Comparison of ENCODE assay signal across 1 cellular context in the genomic region with DNA sequence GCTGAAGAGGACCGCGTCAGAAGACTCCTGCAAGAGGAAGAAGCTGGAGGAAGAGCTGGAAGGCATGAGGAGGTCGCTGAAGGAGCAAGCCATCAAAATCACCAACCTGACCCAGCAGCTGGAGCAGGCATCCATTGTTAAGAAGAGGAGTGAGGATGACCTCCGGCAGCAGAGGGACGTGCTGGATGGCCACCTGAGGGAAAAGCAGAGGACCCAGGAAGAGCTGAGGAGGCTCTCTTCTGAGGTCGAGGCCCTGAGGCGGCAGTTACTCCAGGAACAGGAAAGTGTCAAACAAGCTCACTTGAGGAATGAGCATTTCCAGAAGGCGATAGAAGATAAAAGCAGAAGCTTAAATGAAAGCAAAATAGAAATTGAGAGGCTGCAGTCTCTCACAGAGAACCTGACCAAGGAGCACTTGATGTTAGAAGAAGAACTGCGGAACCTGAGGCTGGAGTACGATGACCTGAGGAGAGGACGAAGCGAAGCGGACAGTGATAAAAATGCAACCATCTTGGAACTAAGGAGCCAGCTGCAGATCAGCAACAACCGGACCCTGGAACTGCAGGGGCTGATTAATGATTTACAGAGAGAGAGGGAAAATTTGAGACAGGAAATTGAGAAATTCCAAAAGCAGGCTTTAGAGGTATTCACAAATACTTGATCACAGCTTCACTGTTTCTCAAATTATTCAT.
TF ChIP-seq lines count a peak whose summit lies in the region.

No MANE protein-coding gene starts in this region.

TF ChIP-seq in HepG2, 621 proteins besides CTCF, POLR2A, EP300 and RAD21 (continued from another document and continues in another):
- no peak for TF ChIP-seq ZZZ3 (CRISPR knock-in tag; IDR thresholded peaks at IDR 0.05; ENCODE audit: borderline replicate concordance)
- TF ChIP-seq SRSF1 (optimal IDR thresholded peaks at IDR 0.05; ENCODE audit: low read depth, low read length): no peak
- TF ChIP-seq, protein P1, sequence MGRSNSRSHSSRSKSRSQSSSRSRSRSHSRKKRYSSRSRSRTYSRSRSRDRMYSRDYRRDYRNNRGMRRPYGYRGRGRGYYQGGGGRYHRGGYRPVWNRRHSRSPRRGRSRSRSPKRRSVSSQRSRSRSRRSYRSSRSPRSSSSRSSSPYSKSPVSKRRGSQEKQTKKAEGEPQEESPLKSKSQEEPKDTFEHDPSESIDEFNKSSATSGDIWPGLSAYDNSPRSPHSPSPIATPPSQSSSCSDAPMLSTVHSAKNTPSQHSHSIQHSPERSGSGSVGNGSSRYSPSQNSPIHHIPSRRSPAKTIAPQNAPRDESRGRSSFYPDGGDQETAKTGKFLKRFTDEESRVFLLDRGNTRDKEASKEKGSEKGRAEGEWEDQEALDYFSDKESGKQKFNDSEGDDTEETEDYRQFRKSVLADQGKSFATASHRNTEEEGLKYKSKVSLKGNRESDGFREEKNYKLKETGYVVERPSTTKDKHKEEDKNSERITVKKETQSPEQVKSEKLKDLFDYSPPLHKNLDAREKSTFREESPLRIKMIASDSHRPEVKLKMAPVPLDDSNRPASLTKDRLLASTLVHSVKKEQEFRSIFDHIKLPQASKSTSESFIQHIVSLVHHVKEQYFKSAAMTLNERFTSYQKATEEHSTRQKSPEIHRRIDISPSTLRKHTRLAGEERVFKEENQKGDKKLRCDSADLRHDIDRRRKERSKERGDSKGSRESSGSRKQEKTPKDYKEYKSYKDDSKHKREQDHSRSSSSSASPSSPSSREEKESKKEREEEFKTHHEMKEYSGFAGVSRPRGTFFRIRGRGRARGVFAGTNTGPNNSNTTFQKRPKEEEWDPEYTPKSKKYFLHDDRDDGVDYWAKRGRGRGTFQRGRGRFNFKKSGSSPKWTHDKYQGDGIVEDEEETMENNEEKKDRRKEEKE (IDR thresholded peaks at IDR 0.05): no peak
- no peak for TF ChIP-seq ZNF33A (CRISPR knock-in tag; IDR thresholded peaks at IDR 0.05; ENCODE audit: borderline replicate concordance)
- TF ChIP-seq, protein P2, sequence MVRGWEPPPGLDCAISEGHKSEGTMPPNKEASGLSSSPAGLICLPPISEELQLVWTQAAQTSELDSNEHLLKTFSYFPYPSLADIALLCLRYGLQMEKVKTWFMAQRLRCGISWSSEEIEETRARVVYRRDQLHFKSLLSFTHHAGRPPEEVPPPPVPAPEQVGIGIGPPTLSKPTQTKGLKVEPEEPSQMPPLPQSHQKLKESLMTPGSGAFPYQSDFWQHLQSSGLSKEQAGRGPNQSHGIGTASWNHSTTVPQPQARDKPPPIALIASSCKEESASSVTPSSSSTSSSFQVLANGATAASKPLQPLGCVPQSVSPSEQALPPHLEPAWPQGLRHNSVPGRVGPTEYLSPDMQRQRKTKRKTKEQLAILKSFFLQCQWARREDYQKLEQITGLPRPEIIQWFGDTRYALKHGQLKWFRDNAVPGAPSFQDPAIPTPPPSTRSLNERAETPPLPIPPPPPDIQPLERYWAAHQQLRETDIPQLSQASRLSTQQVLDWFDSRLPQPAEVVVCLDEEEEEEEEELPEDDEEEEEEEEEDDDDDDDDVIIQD (CRISPR knock-in tag; IDR thresholded peaks at IDR 0.05; ENCODE audit: low read depth): no peak
- TF ChIP-seq, protein P3, sequence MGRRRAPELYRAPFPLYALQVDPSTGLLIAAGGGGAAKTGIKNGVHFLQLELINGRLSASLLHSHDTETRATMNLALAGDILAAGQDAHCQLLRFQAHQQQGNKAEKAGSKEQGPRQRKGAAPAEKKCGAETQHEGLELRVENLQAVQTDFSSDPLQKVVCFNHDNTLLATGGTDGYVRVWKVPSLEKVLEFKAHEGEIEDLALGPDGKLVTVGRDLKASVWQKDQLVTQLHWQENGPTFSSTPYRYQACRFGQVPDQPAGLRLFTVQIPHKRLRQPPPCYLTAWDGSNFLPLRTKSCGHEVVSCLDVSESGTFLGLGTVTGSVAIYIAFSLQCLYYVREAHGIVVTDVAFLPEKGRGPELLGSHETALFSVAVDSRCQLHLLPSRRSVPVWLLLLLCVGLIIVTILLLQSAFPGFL (CRISPR knock-in tag; IDR thresholded peaks at IDR 0.05): no peak
- TF ChIP-seq YY1 (IDR thresholded peaks at IDR 0.05; ENCODE audit: insufficient read depth, insufficient replicate concordance, low read depth, low read length): peak; percentile 73
- TF ChIP-seq, protein P4, sequence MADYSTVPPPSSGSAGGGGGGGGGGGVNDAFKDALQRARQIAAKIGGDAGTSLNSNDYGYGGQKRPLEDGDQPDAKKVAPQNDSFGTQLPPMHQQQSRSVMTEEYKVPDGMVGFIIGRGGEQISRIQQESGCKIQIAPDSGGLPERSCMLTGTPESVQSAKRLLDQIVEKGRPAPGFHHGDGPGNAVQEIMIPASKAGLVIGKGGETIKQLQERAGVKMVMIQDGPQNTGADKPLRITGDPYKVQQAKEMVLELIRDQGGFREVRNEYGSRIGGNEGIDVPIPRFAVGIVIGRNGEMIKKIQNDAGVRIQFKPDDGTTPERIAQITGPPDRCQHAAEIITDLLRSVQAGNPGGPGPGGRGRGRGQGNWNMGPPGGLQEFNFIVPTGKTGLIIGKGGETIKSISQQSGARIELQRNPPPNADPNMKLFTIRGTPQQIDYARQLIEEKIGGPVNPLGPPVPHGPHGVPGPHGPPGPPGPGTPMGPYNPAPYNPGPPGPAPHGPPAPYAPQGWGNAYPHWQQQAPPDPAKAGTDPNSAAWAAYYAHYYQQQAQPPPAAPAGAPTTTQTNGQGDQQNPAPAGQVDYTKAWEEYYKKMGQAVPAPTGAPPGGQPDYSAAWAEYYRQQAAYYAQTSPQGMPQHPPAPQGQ (CRISPR knock-in tag; IDR thresholded peaks at IDR 0.05; ENCODE audit: borderline replicate concordance): no peak
- no peak for TF ChIP-seq ATF1 (CRISPR knock-in tag; IDR thresholded peaks at IDR 0.05)
- TF ChIP-seq JARID2 (CRISPR knock-in tag; IDR thresholded peaks at IDR 0.05; ENCODE audit: insufficient replicate concordance): no peak
- TF ChIP-seq ETV5 (CRISPR knock-in tag; IDR thresholded peaks at IDR 0.05; ENCODE audit: borderline replicate concordance): peak; percentile 54
- TF ChIP-seq, protein P5, sequence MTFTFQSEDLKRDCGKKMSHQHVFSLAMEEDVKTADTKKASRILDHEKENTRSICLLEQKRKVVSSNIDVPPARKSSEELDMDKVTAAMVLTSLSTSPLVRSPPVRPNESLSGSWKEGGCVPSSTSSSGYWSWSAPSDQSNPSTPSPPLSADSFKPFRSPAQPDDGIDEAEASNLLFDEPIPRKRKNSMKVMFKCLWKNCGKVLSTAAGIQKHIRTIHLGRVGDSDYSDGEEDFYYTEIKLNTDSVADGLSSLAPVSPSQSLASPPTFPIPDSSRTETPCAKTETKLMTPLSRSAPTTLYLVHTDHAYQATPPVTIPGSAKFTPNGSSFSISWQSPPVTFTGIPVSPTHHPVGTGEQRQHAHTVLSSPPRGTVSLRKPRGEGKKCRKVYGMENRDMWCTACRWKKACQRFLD (CRISPR knock-in tag; IDR thresholded peaks at IDR 0.05; ENCODE audit: borderline replicate concordance): peak; percentile 72; the same call in 1 of the 2 replicates
- TF ChIP-seq, protein P6, sequence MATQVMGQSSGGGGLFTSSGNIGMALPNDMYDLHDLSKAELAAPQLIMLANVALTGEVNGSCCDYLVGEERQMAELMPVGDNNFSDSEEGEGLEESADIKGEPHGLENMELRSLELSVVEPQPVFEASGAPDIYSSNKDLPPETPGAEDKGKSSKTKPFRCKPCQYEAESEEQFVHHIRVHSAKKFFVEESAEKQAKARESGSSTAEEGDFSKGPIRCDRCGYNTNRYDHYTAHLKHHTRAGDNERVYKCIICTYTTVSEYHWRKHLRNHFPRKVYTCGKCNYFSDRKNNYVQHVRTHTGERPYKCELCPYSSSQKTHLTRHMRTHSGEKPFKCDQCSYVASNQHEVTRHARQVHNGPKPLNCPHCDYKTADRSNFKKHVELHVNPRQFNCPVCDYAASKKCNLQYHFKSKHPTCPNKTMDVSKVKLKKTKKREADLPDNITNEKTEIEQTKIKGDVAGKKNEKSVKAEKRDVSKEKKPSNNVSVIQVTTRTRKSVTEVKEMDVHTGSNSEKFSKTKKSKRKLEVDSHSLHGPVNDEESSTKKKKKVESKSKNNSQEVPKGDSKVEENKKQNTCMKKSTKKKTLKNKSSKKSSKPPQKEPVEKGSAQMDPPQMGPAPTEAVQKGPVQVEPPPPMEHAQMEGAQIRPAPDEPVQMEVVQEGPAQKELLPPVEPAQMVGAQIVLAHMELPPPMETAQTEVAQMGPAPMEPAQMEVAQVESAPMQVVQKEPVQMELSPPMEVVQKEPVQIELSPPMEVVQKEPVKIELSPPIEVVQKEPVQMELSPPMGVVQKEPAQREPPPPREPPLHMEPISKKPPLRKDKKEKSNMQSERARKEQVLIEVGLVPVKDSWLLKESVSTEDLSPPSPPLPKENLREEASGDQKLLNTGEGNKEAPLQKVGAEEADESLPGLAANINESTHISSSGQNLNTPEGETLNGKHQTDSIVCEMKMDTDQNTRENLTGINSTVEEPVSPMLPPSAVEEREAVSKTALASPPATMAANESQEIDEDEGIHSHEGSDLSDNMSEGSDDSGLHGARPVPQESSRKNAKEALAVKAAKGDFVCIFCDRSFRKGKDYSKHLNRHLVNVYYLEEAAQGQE (IDR thresholded peaks at IDR 0.05; ENCODE audit: borderline replicate concordance in 1 of 2, low read depth in 1 of 2, low read length in 2 of 2): no peak
- TF ChIP-seq, protein P7, sequence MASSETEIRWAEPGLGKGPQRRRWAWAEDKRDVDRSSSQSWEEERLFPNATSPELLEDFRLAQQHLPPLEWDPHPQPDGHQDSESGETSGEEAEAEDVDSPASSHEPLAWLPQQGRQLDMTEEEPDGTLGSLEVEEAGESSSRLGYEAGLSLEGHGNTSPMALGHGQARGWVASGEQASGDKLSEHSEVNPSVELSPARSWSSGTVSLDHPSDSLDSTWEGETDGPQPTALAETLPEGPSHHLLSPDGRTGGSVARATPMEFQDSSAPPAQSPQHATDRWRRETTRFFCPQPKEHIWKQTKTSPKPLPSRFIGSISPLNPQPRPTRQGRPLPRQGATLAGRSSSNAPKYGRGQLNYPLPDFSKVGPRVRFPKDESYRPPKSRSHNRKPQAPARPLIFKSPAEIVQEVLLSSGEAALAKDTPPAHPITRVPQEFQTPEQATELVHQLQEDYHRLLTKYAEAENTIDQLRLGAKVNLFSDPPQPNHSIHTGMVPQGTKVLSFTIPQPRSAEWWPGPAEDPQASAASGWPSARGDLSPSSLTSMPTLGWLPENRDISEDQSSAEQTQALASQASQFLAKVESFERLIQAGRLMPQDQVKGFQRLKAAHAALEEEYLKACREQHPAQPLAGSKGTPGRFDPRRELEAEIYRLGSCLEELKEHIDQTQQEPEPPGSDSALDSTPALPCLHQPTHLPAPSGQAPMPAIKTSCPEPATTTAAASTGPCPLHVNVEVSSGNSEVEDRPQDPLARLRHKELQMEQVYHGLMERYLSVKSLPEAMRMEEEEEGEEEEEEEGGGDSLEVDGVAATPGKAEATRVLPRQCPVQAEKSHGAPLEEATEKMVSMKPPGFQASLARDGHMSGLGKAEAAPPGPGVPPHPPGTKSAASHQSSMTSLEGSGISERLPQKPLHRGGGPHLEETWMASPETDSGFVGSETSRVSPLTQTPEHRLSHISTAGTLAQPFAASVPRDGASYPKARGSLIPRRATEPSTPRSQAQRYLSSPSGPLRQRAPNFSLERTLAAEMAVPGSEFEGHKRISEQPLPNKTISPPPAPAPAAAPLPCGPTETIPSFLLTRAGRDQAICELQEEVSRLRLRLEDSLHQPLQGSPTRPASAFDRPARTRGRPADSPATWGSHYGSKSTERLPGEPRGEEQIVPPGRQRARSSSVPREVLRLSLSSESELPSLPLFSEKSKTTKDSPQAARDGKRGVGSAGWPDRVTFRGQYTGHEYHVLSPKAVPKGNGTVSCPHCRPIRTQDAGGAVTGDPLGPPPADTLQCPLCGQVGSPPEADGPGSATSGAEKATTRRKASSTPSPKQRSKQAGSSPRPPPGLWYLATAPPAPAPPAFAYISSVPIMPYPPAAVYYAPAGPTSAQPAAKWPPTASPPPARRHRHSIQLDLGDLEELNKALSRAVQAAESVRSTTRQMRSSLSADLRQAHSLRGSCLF (CRISPR knock-in tag; IDR thresholded peaks at IDR 0.05; ENCODE audit: borderline replicate concordance): no peak
- no peak for TF ChIP-seq PAF1 (CRISPR knock-in tag; IDR thresholded peaks at IDR 0.05)
- peak; percentile 56; the same call in 1 of the 2 replicates for TF ChIP-seq MIXL1 (CRISPR knock-in tag; IDR thresholded peaks at IDR 0.05)
- TF ChIP-seq, protein P8, sequence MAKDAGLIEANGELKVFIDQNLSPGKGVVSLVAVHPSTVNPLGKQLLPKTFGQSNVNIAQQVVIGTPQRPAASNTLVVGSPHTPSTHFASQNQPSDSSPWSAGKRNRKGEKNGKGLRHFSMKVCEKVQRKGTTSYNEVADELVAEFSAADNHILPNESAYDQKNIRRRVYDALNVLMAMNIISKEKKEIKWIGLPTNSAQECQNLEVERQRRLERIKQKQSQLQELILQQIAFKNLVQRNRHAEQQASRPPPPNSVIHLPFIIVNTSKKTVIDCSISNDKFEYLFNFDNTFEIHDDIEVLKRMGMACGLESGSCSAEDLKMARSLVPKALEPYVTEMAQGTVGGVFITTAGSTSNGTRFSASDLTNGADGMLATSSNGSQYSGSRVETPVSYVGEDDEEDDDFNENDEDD (CRISPR knock-in tag; IDR thresholded peaks at IDR 0.05; ENCODE audit: borderline replicate concordance): peak; percentile 88; the same call in 1 of the 2 replicates
- no peak for TF ChIP-seq GPN1 (CRISPR knock-in tag; IDR thresholded peaks at IDR 0.05; ENCODE audit: borderline replicate concordance)
- TF ChIP-seq, protein P9, sequence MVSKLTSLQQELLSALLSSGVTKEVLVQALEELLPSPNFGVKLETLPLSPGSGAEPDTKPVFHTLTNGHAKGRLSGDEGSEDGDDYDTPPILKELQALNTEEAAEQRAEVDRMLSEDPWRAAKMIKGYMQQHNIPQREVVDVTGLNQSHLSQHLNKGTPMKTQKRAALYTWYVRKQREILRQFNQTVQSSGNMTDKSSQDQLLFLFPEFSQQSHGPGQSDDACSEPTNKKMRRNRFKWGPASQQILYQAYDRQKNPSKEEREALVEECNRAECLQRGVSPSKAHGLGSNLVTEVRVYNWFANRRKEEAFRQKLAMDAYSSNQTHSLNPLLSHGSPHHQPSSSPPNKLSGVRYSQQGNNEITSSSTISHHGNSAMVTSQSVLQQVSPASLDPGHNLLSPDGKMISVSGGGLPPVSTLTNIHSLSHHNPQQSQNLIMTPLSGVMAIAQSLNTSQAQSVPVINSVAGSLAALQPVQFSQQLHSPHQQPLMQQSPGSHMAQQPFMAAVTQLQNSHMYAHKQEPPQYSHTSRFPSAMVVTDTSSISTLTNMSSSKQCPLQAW (CRISPR knock-in tag; IDR thresholded peaks at IDR 0.05): peak; percentile 81
- TF ChIP-seq KMT2A (CRISPR knock-in tag; IDR thresholded peaks at IDR 0.05): no peak
- TF ChIP-seq TAF15 (IDR thresholded peaks at IDR 0.05; ENCODE audit: low read depth, low read length, poor library complexity, severe bottlenecking): no peak
- no peak for TF ChIP-seq KLF12 (CRISPR knock-in tag; IDR thresholded peaks at IDR 0.05; ENCODE audit: borderline replicate concordance)
- TF ChIP-seq ELF3 (CRISPR knock-in tag; IDR thresholded peaks at IDR 0.05): 0 out of 2 replicates have a peak, but pooled peaks have one; percentile 11
- 0 out of 2 replicates have a peak, but pooled peaks have one; percentile 61 for TF ChIP-seq ZNF230 (CRISPR knock-in tag; IDR thresholded peaks at IDR 0.05)
- no peak for TF ChIP-seq HOXA7 (CRISPR knock-in tag; IDR thresholded peaks at IDR 0.05)
- 0 out of 2 replicates have a peak, but pooled peaks have one; percentile 51 for TF ChIP-seq ZNF225 (CRISPR knock-in tag; IDR thresholded peaks at IDR 0.05)
- TF ChIP-seq, protein P10, sequence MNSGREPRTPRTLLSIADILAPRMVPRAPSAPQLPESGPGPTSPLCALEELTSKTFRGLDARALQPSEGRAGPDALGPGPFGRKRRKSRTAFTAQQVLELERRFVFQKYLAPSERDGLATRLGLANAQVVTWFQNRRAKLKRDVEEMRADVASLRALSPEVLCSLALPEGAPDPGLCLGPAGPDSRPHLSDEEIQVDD (CRISPR knock-in tag; IDR thresholded peaks at IDR 0.05; ENCODE audit: borderline replicate concordance): no peak
